ENCODE assay signal across 11 cellular contexts in the genomic region with DNA sequence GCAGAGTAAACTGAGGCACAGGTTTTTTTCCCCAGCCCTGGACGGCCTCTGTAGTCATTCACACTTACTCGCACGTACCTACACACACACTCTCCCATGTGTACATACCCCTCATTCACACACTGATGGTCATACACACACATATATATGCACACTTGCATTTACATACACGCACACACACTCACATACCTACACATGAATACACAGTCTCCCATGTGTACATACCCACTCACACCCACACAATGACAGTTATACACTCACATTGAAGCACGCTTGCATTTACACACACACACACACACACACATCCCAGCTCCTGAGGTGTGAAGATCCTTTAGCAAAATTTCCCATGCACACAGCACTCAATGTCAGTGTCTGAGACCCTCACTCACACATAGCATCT. TPM values are rescaled to one million over a fixed set of nuclear protein-coding genes. Genes with fewer than 3 reads are reported as not detected.
DNase-seq lines count a peak whose midpoint lies in the region; ATAC-seq, FAIRE-seq and TF ChIP-seq lines count a peak whose summit lies in the region.
"Had no signal": no experiment of that assay in that cellular context is flagged by ENCODE, and none has a peak within 500 bp of the region (broad histone marks: within the 10 kb centered on the region; RNA-seq: fewer than 3 reads in every experiment).

No MANE protein-coding gene starts in this region.

- no peak for TF ChIP-seq RAD21 in GM12878 (IDR thresholded peaks at IDR 0.05; ENCODE audit: insufficient read depth, low read depth, low read length)

- POLR2A ChIA-PET in CD4-positive, alpha-beta memory T cell (lab: Charles Lee; ENCODE audit: partially characterized antibody): no interaction called here
- POLR2A ChIA-PET in GM12878 (lab: Charles Lee): interaction anchor here (1.1 kb wide), 1 partner anchor 293 kb away, joined by 3 read pairs; a partner anchor contains a TSS
- POLR2A ChIA-PET in naive thymus-derived CD8-positive, alpha-beta T cell (lab: Charles Lee): no interaction called here

- peak overlapping the region in 1 of 7 donors; percentile 43 for H3K27ac Mint-ChIP-seq in CD4-positive, alpha-beta memory T cell
- H3K27ac Mint-ChIP-seq in HFFc6: 0 out of 2 replicates have a peak overlapping the region, but pooled peaks have one; percentile 68
- no peak overlapping the region for H3K27ac Mint-ChIP-seq in naive thymus-derived CD8-positive, alpha-beta T cell

- peak; percentile 7 for FAIRE-seq in GM12878 (lab: Jason Lieb, UNC)
- FAIRE-seq: colon had no signal

- peak overlapping the region; percentile 60; the same call in 1 of the 2 replicates for H3K4me2 ChIP-seq in GM12878 (ENCODE audit: control insufficient read depth, insufficient read depth)

- H3K79me2 ChIP-seq in GM12878 (ENCODE audit: control insufficient read depth, insufficient read depth, low read length): no peaks in the 10 kb centered on the region

- H3K27me3 ChIP-seq in CD4-positive, alpha-beta memory T cell (ENCODE audit: insufficient read depth, low read length): peaks cover 7% of the 10 kb centered on the region
- H3K27me3 ChIP-seq in GM12878 (replicated peaks in 1 of 2; ENCODE audit: control insufficient read depth in 2 of 2, insufficient read depth in 2 of 2, low read length in 1 of 2) (peaks cover 1 to 3% of the 10 kb centered on the region in 2 experiments; a peak in 2 of 4 replicates), BE2C (no peaks in the 10 kb centered on the region)

- H2AFZ ChIP-seq in GM12878 (ENCODE audit: control insufficient read depth, low read depth, low read length): no peak overlapping the region

- no peak for TF ChIP-seq CTCF in HFFc6 (IDR thresholded peaks at IDR 0.05)
- no peak for TF ChIP-seq CTCF in GM12878 (IDR thresholded peaks at IDR 0.05 in 2 of 3, conservative IDR thresholded peaks at IDR 0.05 in 1 of 3; ENCODE audit: control insufficient read depth in 2 of 3, extremely low read depth in 1 of 3, insufficient read depth in 1 of 3, low read depth in 3 of 3, low read length in 3 of 3)
- TF ChIP-seq CTCF in BE2C (IDR thresholded peaks at IDR 0.05; ENCODE audit: low read depth, low read length): no peak
- no peak for TF ChIP-seq CTCF in GM20000 (IDR thresholded peaks at IDR 0.05; ENCODE audit: extremely low read depth, missing control alignments)

- no peak for DNase-seq in CD4-positive, alpha-beta memory T cell
- DNase-seq in HFFc6 (no peak), GM12878 (ENCODE audit: low read depth, low spot score) (no peak), BE2C (no peak), GM20000 (ENCODE audit: low spot score) (no peak), NCI-H774 (lab: John Stamatoyannopoulos, UW) (no peak), NCI-H1105 (lab: John Stamatoyannopoulos, UW) (no peak)
- DNase-seq in naive thymus-derived CD8-positive, alpha-beta T cell: no peak
- DNase-seq: WERI-Rb-1 had no signal

- 45% methylated on average over 5 of the region's 5 CpGs for WGBS in GM12878 (ENCODE audit: insufficient coverage, insufficient replicate concordance, low lambda C conversion rate, missing lambda C conversion rate)

- peaks cover 5 to 9% of the 10 kb centered on the region in 2 donors for H3K27me3 Mint-ChIP-seq in CD4-positive, alpha-beta memory T cell
- H3K27me3 Mint-ChIP-seq in HFFc6 (ENCODE audit: insufficient read depth): peaks cover 10% of the 10 kb centered on the region; the same call in 1 of the 2 replicates
- peaks cover 11 to 21% (median 12%) of the 10 kb centered on the region in 5 donors for H3K27me3 Mint-ChIP-seq in naive thymus-derived CD8-positive, alpha-beta T cell

- peak overlapping the region; percentile 65 to 90 (median 72) for H3K4me3 Mint-ChIP-seq in CD4-positive, alpha-beta memory T cell
- H3K4me3 Mint-ChIP-seq in HFFc6: peak overlapping the region; percentile 82
- H3K4me3 Mint-ChIP-seq in naive thymus-derived CD8-positive, alpha-beta T cell: peak overlapping the region; percentile 47 to 87 (median 80)

- no peaks in the 10 kb centered on the region for H3K36me3 ChIP-seq in CD4-positive, alpha-beta memory T cell (ENCODE audit: insufficient read depth, low read length)
- H3K36me3 ChIP-seq in GM12878 (ENCODE audit: control insufficient read depth in 2 of 2, insufficient read depth in 2 of 2, low read length in 1 of 2) (no peaks in the 10 kb centered on the region), BE2C (no peaks in the 10 kb centered on the region)
- H3K36me3 ChIP-seq: WERI-Rb-1 had no signal

- H3K9me3 ChIP-seq in CD4-positive, alpha-beta memory T cell (ENCODE audit: control insufficient read depth in 1 of 2, low read length in 2 of 2): no peaks in the 10 kb centered on the region
- no peaks in the 10 kb centered on the region for H3K9me3 ChIP-seq in GM12878 (replicated peaks; ENCODE audit: control insufficient read depth, insufficient read depth, low read length)
- H3K9me3 ChIP-seq in BE2C: no peaks in the 10 kb centered on the region

- H3K4me1 ChIP-seq in CD4-positive, alpha-beta memory T cell (ENCODE audit: insufficient read depth, low read length): peaks cover 32% of the 10 kb centered on the region
- H3K4me1 ChIP-seq in GM12878 (ENCODE audit: control insufficient read depth, insufficient read depth, low read length): peaks cover 4% of the 10 kb centered on the region
- peaks cover 18% of the 10 kb centered on the region for H3K4me1 ChIP-seq in BE2C

- H3K27ac ChIP-seq in CD4-positive, alpha-beta memory T cell (ENCODE audit: low read depth, low read length): no peak overlapping the region
- no peak overlapping the region for H3K27ac ChIP-seq in GM12878 (ENCODE audit: control insufficient read depth, insufficient read depth)
- H3K27ac ChIP-seq: WERI-Rb-1 had no signal

- H3K36me3 Mint-ChIP-seq in CD4-positive, alpha-beta memory T cell: no peaks in the 10 kb centered on the region
- H3K36me3 Mint-ChIP-seq in HFFc6 (ENCODE audit: low read depth): no peaks in the 10 kb centered on the region
- no peaks in the 10 kb centered on the region for H3K36me3 Mint-ChIP-seq in naive thymus-derived CD8-positive, alpha-beta T cell

- no peak for ATAC-seq in GM12878
- no peak for ATAC-seq in naive thymus-derived CD8-positive, alpha-beta T cell

- RAD21 ChIA-PET in GM12878 (lab: Charles Lee; ENCODE audit: unreplicated experiment): interaction anchor here (0.5 kb wide), 1 partner anchor 287 kb away, joined by 4 read pairs; no protein-coding TSS in a partner anchor

- in situ Hi-C loops in GM12878 (cut with MboI): no loop called here

- no peak overlapping the region for H3K9ac ChIP-seq in GM12878 (ENCODE audit: control insufficient read depth, insufficient read depth, low read length)

- BruUV-seq in GM12878 (replicated peaks; lab: Mats Ljungman, UMichigan): no TSS peak

- CTCF ChIA-PET in CD4-positive, alpha-beta memory T cell (lab: Charles Lee; ENCODE audit: partially characterized antibody): interaction anchor here (1.0 to 13.2 kb wide), 3 partner anchors 20 to 111 kb away, joined by 3 to 387 read pairs (median 3); no protein-coding TSS in a partner anchor
- CTCF ChIA-PET in GM12878 (lab: Yijun Ruan, JAX): interaction anchor here (0.8 to 1.4 kb wide), 6 partner anchors 8 to 289 kb away, joined by 3 to 7 read pairs (median 4); no protein-coding TSS in a partner anchor

- no peaks in the 10 kb centered on the region for H3K9me3 Mint-ChIP-seq in CD4-positive, alpha-beta memory T cell
- H3K9me3 Mint-ChIP-seq in HFFc6: no peaks in the 10 kb centered on the region
- no peaks in the 10 kb centered on the region for H3K9me3 Mint-ChIP-seq in naive thymus-derived CD8-positive, alpha-beta T cell

- H4K20me1 ChIP-seq in GM12878 (ENCODE audit: control insufficient read depth, insufficient read depth): no peaks in the 10 kb centered on the region

- TF ChIP-seq EP300 in GM12878 (IDR thresholded peaks at IDR 0.05; ENCODE audit: borderline replicate concordance in 1 of 2, control insufficient read depth in 1 of 2, low read depth in 2 of 2, low read length in 2 of 2): no peak

- intact Hi-C loops in CD4-positive, alpha-beta memory T cell (cut with micrococcal nuclease): no loop called here
- intact Hi-C loops in GM12878 (cut with micrococcal nuclease; ENCODE audit: unreplicated experiment): no loop called here

- H3K4me1 Mint-ChIP-seq in CD4-positive, alpha-beta memory T cell: peaks cover 19 to 49% (median 31%) of the 10 kb centered on the region in 4 donors
- peaks cover 47% of the 10 kb centered on the region for H3K4me1 Mint-ChIP-seq in HFFc6 (ENCODE audit: low read depth)
- peaks cover 11 to 30% (median 20%) of the 10 kb centered on the region in 4 donors for H3K4me1 Mint-ChIP-seq in naive thymus-derived CD8-positive, alpha-beta T cell

- SMC1A ChIA-PET in GM12878 (lab: Charles Lee; ENCODE audit: uncharacterized antibody, unreplicated experiment): interaction anchor here (0.5 kb wide), 1 partner anchor 826 kb away, joined by 3 read pairs; no protein-coding TSS in a partner anchor

- no peak for TF ChIP-seq POLR2A in GM12878 (IDR thresholded peaks at IDR 0.05; ENCODE audit: low read depth, low read length)

- H3K4me3 ChIP-seq in CD4-positive, alpha-beta memory T cell (ENCODE audit: low read length in 2 of 2): no peak overlapping the region
- H3K4me3 ChIP-seq in GM12878: no peak overlapping the region
- no peak overlapping the region for H3K4me3 ChIP-seq in BE2C (ENCODE audit: low read depth, low read length)

RNA-seq across cellular contexts. Expression of a gene that starts 0.8 kb away (rescaled TPM):
- not detected for total RNA-seq in CD4-positive, alpha-beta memory T cell
- under 1 TPM in 1 of 2 donors, not detected in 1; 0.11 TPM for polyA plus RNA-seq in CD4-positive, alpha-beta memory T cell
- 1 to 10 TPM in 1 of 6 experiments, under 1 TPM in 5; 0.26 to 1.3 (median 0.74) TPM for total RNA-seq in HFFc6 (2021; fragmentation: NEBNext Ultra II Directional; extraction: Animal tissue kit (Norgen Biotek cat#: 25700))
- not detected in 2 replicates for total RNA-seq in GM12878 (2013; cell fraction: nucleolus; rRNA removed)
- total RNA-seq in GM12878 (2014; rRNA removed) (not detected in 2 replicates), GM12878 (2014; rRNA removed; fragmentation: Illumina TruSeq; extraction: Trizol) (not detected in 2 replicates), GM12878 (2021) (not detected in 2 replicates)
- not detected for polyA plus RNA-seq in GM12878 (2011; ENCODE audit: low read depth)
- polyA plus RNA-seq in GM12878 (2011; rRNA removed) (not detected in 2 replicates), GM12878 (2014; fragmentation: Illumina TruSeq; extraction: Trizol) (0.03 TPM in 1 of 2 replicates, not detected in the other), GM12878 (2014; fragmentation: Nextera tagmentation; extraction: Ambion mirVana) (not detected), GM12878 (2014; rRNA removed) (not detected in 2 replicates), GM12878 (2016; fragmentation: Nextera tagmentation; extraction: Ambion mirVana) (not detected)
- polyA plus RNA-seq in GM12878 (2011; cell fraction: cytosol; rRNA removed): not detected in 2 replicates
- not detected in 2 replicates for polyA plus RNA-seq in GM12878 (2011; cell fraction: nucleus; rRNA removed)
- 0.08 TPM in 1 of 2 replicates, not detected in the other for polyA plus RNA-seq in GM12878 (2012)
- not detected in 2 replicates for polyA minus RNA-seq in GM12878 (2011; rRNA and poly(A)+ RNA removed)
- polyA minus RNA-seq in GM12878 (2011; cell fraction: cytosol; rRNA and poly(A)+ RNA removed): not detected in 2 replicates
- not detected in 2 replicates for polyA minus RNA-seq in GM12878 (2011; cell fraction: nucleus; rRNA and poly(A)+ RNA removed)
- total RNA-seq in naive thymus-derived CD8-positive, alpha-beta T cell: not detected
- not detected for polyA plus RNA-seq in naive thymus-derived CD8-positive, alpha-beta T cell
- 4.7 TPM for polyA plus RNA-seq in BE2C (2012; ENCODE audit: insufficient read depth, insufficient read length, low read depth)
- total RNA-seq: left colon had no signal

RNA-seq across cellular contexts. Expression of a gene that starts 30.6 kb away (rescaled TPM):
- total RNA-seq in CD4-positive, alpha-beta memory T cell: not detected
- not detected for polyA plus RNA-seq in CD4-positive, alpha-beta memory T cell
- under 1 TPM in 2 of 6 experiments, not detected in 4; 0.10 to 0.14 TPM for total RNA-seq in HFFc6 (2021; fragmentation: NEBNext Ultra II Directional; extraction: Animal tissue kit (Norgen Biotek cat#: 25700))
- total RNA-seq in GM12878 (2013; cell fraction: nucleolus; rRNA removed): not detected in 2 replicates
- total RNA-seq in GM12878 (2014; rRNA removed): not detected in 2 replicates
- not detected in 2 replicates for total RNA-seq in GM12878 (2014; rRNA removed; fragmentation: Illumina TruSeq; extraction: Trizol)
- not detected in 2 replicates for total RNA-seq in GM12878 (2021)
- not detected for polyA plus RNA-seq in GM12878 (2011; ENCODE audit: low read depth)
- polyA plus RNA-seq in GM12878 (2011; rRNA removed): not detected in 2 replicates
- polyA plus RNA-seq in GM12878 (2011; cell fraction: cytosol; rRNA removed): not detected in 2 replicates
- not detected in 2 replicates for polyA plus RNA-seq in GM12878 (2011; cell fraction: nucleus; rRNA removed)
- not detected in 2 replicates for polyA plus RNA-seq in GM12878 (2012)
- polyA plus RNA-seq in GM12878 (2014; fragmentation: Illumina TruSeq; extraction: Trizol): not detected in 2 replicates
- under 1 TPM in 1 of 2 experiments, not detected in 1; 0.05 TPM for polyA plus RNA-seq in GM12878 (2014; fragmentation: Nextera tagmentation; extraction: Ambion mirVana)
- polyA plus RNA-seq in GM12878 (2014; rRNA removed): not detected in 2 replicates
- not detected for polyA plus RNA-seq in GM12878 (2016; fragmentation: Nextera tagmentation; extraction: Ambion mirVana)
- polyA minus RNA-seq in GM12878 (2011; rRNA and poly(A)+ RNA removed): not detected in 2 replicates
- not detected in 2 replicates for polyA minus RNA-seq in GM12878 (2011; cell fraction: cytosol; rRNA and poly(A)+ RNA removed)
- not detected in 2 replicates for polyA minus RNA-seq in GM12878 (2011; cell fraction: nucleus; rRNA and poly(A)+ RNA removed)
- total RNA-seq in naive thymus-derived CD8-positive, alpha-beta T cell: not detected
- polyA plus RNA-seq in naive thymus-derived CD8-positive, alpha-beta T cell: not detected
- not detected for polyA plus RNA-seq in BE2C (2012; ENCODE audit: insufficient read depth, insufficient read length, low read depth)

RNA-seq across cellular contexts. Expression of a gene that starts 52.4 kb away (rescaled TPM):
- not detected for total RNA-seq in CD4-positive, alpha-beta memory T cell
- polyA plus RNA-seq in CD4-positive, alpha-beta memory T cell: not detected
- not detected for total RNA-seq in HFFc6 (2021; fragmentation: NEBNext Ultra II Directional; extraction: Animal tissue kit (Norgen Biotek cat#: 25700))
- total RNA-seq in GM12878 (2013; cell fraction: nucleolus; rRNA removed): 1.7 and 1.8 TPM in 2 replicates
- not detected in 2 replicates for total RNA-seq in GM12878 (2014; rRNA removed)
- total RNA-seq in GM12878 (2014; rRNA removed; fragmentation: Illumina TruSeq; extraction: Trizol): not detected in 2 replicates
- 0.08 TPM in 1 of 2 replicates, not detected in the other for total RNA-seq in GM12878 (2021)
- 0.13 TPM for polyA plus RNA-seq in GM12878 (2011; ENCODE audit: low read depth)
- polyA plus RNA-seq in GM12878 (2011; rRNA removed): 0.05 and 0.06 TPM in 2 replicates
- 0.04 and 0.25 TPM in 2 replicates for polyA plus RNA-seq in GM12878 (2011; cell fraction: cytosol; rRNA removed)
- polyA plus RNA-seq in GM12878 (2011; cell fraction: nucleus; rRNA removed): 1.8 and 2.5 TPM in 2 replicates
- polyA plus RNA-seq in GM12878 (2012): 0.25 and 0.26 TPM in 2 replicates
- not detected in 2 replicates for polyA plus RNA-seq in GM12878 (2014; fragmentation: Illumina TruSeq; extraction: Trizol)
- under 1 TPM in 1 of 2 experiments, not detected in 1; 0.02 TPM for polyA plus RNA-seq in GM12878 (2014; fragmentation: Nextera tagmentation; extraction: Ambion mirVana)
- polyA plus RNA-seq in GM12878 (2014; rRNA removed): 0.10 and 0.23 TPM in 2 replicates
- polyA plus RNA-seq in GM12878 (2016; fragmentation: Nextera tagmentation; extraction: Ambion mirVana): under 1 TPM in 1 of 2 experiments, not detected in 1; 0.15 TPM
- polyA minus RNA-seq in GM12878 (2011; rRNA and poly(A)+ RNA removed): 0.52 TPM in 1 of 2 replicates, not detected in the other
- not detected in 2 replicates for polyA minus RNA-seq in GM12878 (2011; cell fraction: cytosol; rRNA and poly(A)+ RNA removed)
- 0.19 and 1.2 TPM in 2 replicates for polyA minus RNA-seq in GM12878 (2011; cell fraction: nucleus; rRNA and poly(A)+ RNA removed)
- not detected for total RNA-seq in naive thymus-derived CD8-positive, alpha-beta T cell
- not detected for polyA plus RNA-seq in naive thymus-derived CD8-positive, alpha-beta T cell
- polyA plus RNA-seq in BE2C (2012; ENCODE audit: insufficient read depth, insufficient read length, low read depth): 0.52 TPM

RNA-seq across cellular contexts. Expression of a gene that starts 56.4 kb away (rescaled TPM):
- total RNA-seq in CD4-positive, alpha-beta memory T cell: not detected
- not detected for polyA plus RNA-seq in CD4-positive, alpha-beta memory T cell
- 10 to 100 TPM; 15.5 to 40.6 (median 33.0) TPM for total RNA-seq in HFFc6 (2021; fragmentation: NEBNext Ultra II Directional; extraction: Animal tissue kit (Norgen Biotek cat#: 25700))
- total RNA-seq in GM12878 (2013; cell fraction: nucleolus; rRNA removed): not detected in 2 replicates
- total RNA-seq in GM12878 (2014; rRNA removed) (not detected in 2 replicates), GM12878 (2014; rRNA removed; fragmentation: Illumina TruSeq; extraction: Trizol) (not detected in 2 replicates), GM12878 (2021) (0.21 TPM in 1 of 2 replicates, not detected in the other)
- not detected for polyA plus RNA-seq in GM12878 (2011; ENCODE audit: low read depth)
- polyA plus RNA-seq in GM12878 (2011; rRNA removed) (not detected in 2 replicates), GM12878 (2014; fragmentation: Illumina TruSeq; extraction: Trizol) (not detected in 2 replicates), GM12878 (2014; fragmentation: Nextera tagmentation; extraction: Ambion mirVana) (not detected), GM12878 (2014; rRNA removed) (not detected in 2 replicates), GM12878 (2016; fragmentation: Nextera tagmentation; extraction: Ambion mirVana) (under 1 TPM in 1 of 2 experiments, not detected in 1; 0.34 TPM)
- polyA plus RNA-seq in GM12878 (2011; cell fraction: cytosol; rRNA removed): not detected in 2 replicates
- not detected in 2 replicates for polyA plus RNA-seq in GM12878 (2011; cell fraction: nucleus; rRNA removed)
- 0.08 and 0.27 TPM in 2 replicates for polyA plus RNA-seq in GM12878 (2012)
- polyA minus RNA-seq in GM12878 (2011; rRNA and poly(A)+ RNA removed): not detected in 2 replicates
- polyA minus RNA-seq in GM12878 (2011; cell fraction: cytosol; rRNA and poly(A)+ RNA removed): not detected in 2 replicates
- 0.12 TPM in 1 of 2 replicates, not detected in the other for polyA minus RNA-seq in GM12878 (2011; cell fraction: nucleus; rRNA and poly(A)+ RNA removed)
- not detected for total RNA-seq in naive thymus-derived CD8-positive, alpha-beta T cell
- not detected for polyA plus RNA-seq in naive thymus-derived CD8-positive, alpha-beta T cell
- 1.8 TPM for polyA plus RNA-seq in BE2C (2012; ENCODE audit: insufficient read depth, insufficient read length, low read depth)
